In genomic region chr5:14144586-14145355, GRCh38 we compare ENCODE assay signal across 8 cellular contexts. TPM values are rescaled to one million over a fixed set of nuclear protein-coding genes. Genes with fewer than 3 reads are reported as not detected.
A peak's percentile ranks its signal among the peaks of the same experiment; 100 is the strongest.
DNase-seq lines count a peak whose midpoint lies in the region; ATAC-seq and TF ChIP-seq lines count a peak whose summit lies in the region.

No MANE protein-coding gene starts in this region.

- H3K36me3 ChIP-seq in subcutaneous abdominal adipose tissue (ENCODE audit: control insufficient read depth in 5 of 5, insufficient read depth in 5 of 5, low read length in 5 of 5): no peaks in the 10 kb centered on the region

- H3K4me1 ChIP-seq in subcutaneous abdominal adipose tissue (ENCODE audit: control insufficient read depth in 5 of 5, insufficient read depth in 5 of 5, low read length in 5 of 5): peaks cover 4 to 58% (median 49%) of the 10 kb centered on the region in 5 donors

- DNase-seq in CD14-positive monocyte (ENCODE audit: low spot score) (peak; percentile 77), NCI-H446 treated with DMSO at 0.1 percent for 48 hours (lab: John Stamatoyannopoulos, UW) (peak; percentile 75), erythroblast (lab: John Stamatoyannopoulos, UW) (peak; percentile 49 to 55), mucosa of gallbladder (ENCODE audit: low spot score) (peak; percentile 23)
- no peak for DNase-seq in activated CD8-positive, alpha-beta memory T cell treated with anti-CD3 and anti-CD28 coated beads, Interleukin-2, amount 10 ng/mL, durations not matched to agents 7 days and 5 days

- no peak for TF ChIP-seq POLR2A in erythroblast (IDR thresholded peaks at IDR 0.05; ENCODE audit: low read length)

- peaks cover 40% of the 10 kb centered on the region for H3K4me1 Mint-ChIP-seq in CD14-positive monocyte
- peaks cover 10% of the 10 kb centered on the region for H3K4me1 Mint-ChIP-seq in activated CD8-positive, alpha-beta memory T cell treated with anti-CD3 and anti-CD28 coated beads, Interleukin-2, amount 10 ng/mL, durations not matched to agents 7 days and 5 days

- peak overlapping the region; percentile 30 to 99 (median 96) for H3K9ac ChIP-seq in subcutaneous abdominal adipose tissue (ENCODE audit: low read length in 5 of 5)

- H3K27me3 Mint-ChIP-seq in CD14-positive monocyte (ENCODE audit: low read depth in 3 of 3): peaks cover 0 to 10% (median 2%) of the 10 kb centered on the region in 3 donors
- H3K27me3 Mint-ChIP-seq in activated CD8-positive, alpha-beta memory T cell treated with anti-CD3 and anti-CD28 coated beads, Interleukin-2, amount 10 ng/mL, durations not matched to agents 7 days and 5 days: peaks cover 71% of the 10 kb centered on the region

- no peak for TF ChIP-seq CTCF in CD14-positive monocyte (IDR thresholded peaks at IDR 0.05)

- no peaks in the 10 kb centered on the region for H3K9me3 Mint-ChIP-seq in CD14-positive monocyte
- H3K9me3 Mint-ChIP-seq in activated CD8-positive, alpha-beta memory T cell treated with anti-CD3 and anti-CD28 coated beads, Interleukin-2, amount 10 ng/mL, durations not matched to agents 7 days and 5 days (ENCODE audit: low read depth): no peaks in the 10 kb centered on the region

- H3K27me3 ChIP-seq in subcutaneous abdominal adipose tissue (ENCODE audit: control insufficient read depth in 5 of 5, insufficient read depth in 4 of 5, low read length in 5 of 5): no peaks in the 10 kb centered on the region

- no peaks in the 10 kb centered on the region for H3K9me3 ChIP-seq in subcutaneous abdominal adipose tissue (ENCODE audit: control insufficient read depth in 5 of 5, low read length in 5 of 5)

- H3K4me3 Mint-ChIP-seq in CD14-positive monocyte: peak overlapping the region; percentile 91 to 92
- H3K4me3 Mint-ChIP-seq in activated CD8-positive, alpha-beta memory T cell treated with anti-CD3 and anti-CD28 coated beads, Interleukin-2, amount 10 ng/mL, durations not matched to agents 7 days and 5 days: peak overlapping the region; percentile 62

- peak overlapping the region; percentile 82 to 96 (median 90) for H3K4me3 ChIP-seq in subcutaneous abdominal adipose tissue (ENCODE audit: low read depth in 1 of 5, low read length in 5 of 5)

- peak overlapping the region; percentile 97 for H3K27ac ChIP-seq in subcutaneous abdominal adipose tissue (ENCODE audit: low read depth, low read length)

- intact Hi-C loops in CD14-positive monocyte (cut with micrococcal nuclease): loop anchor here (5.0 to 10.0 kb wide), 2 partner anchors 60 to 68 kb away; no protein-coding TSS in a partner anchor

- CTCF ChIA-PET in activated CD8-positive, alpha-beta memory T cell treated with anti-CD3 and anti-CD28 coated beads, Interleukin-2, amount 10 ng/mL, durations not matched to agents 7 days and 5 days (lab: Charles Lee): no interaction called here

- ATAC-seq in GM19025 (IDR thresholded peaks at IDR 0.05; ENCODE audit: low read depth, unreplicated experiment): peak; percentile 39
- ATAC-seq in HG03135 (IDR thresholded peaks at IDR 0.05; ENCODE audit: unreplicated experiment): peak; percentile 53
- peak; percentile 15 for ATAC-seq in activated CD8-positive, alpha-beta memory T cell treated with anti-CD3 and anti-CD28 coated beads, Interleukin-2, amount 10 ng/mL, durations not matched to agents 7 days and 5 days

- H3K36me3 Mint-ChIP-seq in CD14-positive monocyte: peaks cover 0 to 7% of the 10 kb centered on the region in 2 donors
- H3K36me3 Mint-ChIP-seq in activated CD8-positive, alpha-beta memory T cell treated with anti-CD3 and anti-CD28 coated beads, Interleukin-2, amount 10 ng/mL, durations not matched to agents 7 days and 5 days: no peaks in the 10 kb centered on the region

- peak overlapping the region in 5 of 7 donors; percentile 45 to 87 (median 83) for H3K27ac Mint-ChIP-seq in CD14-positive monocyte
- H3K27ac Mint-ChIP-seq in activated CD8-positive, alpha-beta memory T cell treated with anti-CD3 and anti-CD28 coated beads, Interleukin-2, amount 10 ng/mL, durations not matched to agents 7 days and 5 days: no peak overlapping the region

RNA-seq across cellular contexts. Expression of gene TRIO, which starts 1.6 kb away (rescaled TPM):
- polyA plus RNA-seq in CD14-positive monocyte: 1 to 10 TPM; 1.7 to 2.1 TPM
- 10 to 100 TPM in 1 of 2 experiments, 1 to 10 TPM in 1; 5.7 to 15.7 TPM for total RNA-seq in activated CD8-positive, alpha-beta memory T cell treated with anti-CD3 and anti-CD28 coated beads, Interleukin-2, amount 10 ng/mL, durations not matched to agents 7 days and 5 days
- 111 TPM for total RNA-seq in mucosa of gallbladder
